ENCODE assay signal across 1 cellular context in the genomic region with DNA sequence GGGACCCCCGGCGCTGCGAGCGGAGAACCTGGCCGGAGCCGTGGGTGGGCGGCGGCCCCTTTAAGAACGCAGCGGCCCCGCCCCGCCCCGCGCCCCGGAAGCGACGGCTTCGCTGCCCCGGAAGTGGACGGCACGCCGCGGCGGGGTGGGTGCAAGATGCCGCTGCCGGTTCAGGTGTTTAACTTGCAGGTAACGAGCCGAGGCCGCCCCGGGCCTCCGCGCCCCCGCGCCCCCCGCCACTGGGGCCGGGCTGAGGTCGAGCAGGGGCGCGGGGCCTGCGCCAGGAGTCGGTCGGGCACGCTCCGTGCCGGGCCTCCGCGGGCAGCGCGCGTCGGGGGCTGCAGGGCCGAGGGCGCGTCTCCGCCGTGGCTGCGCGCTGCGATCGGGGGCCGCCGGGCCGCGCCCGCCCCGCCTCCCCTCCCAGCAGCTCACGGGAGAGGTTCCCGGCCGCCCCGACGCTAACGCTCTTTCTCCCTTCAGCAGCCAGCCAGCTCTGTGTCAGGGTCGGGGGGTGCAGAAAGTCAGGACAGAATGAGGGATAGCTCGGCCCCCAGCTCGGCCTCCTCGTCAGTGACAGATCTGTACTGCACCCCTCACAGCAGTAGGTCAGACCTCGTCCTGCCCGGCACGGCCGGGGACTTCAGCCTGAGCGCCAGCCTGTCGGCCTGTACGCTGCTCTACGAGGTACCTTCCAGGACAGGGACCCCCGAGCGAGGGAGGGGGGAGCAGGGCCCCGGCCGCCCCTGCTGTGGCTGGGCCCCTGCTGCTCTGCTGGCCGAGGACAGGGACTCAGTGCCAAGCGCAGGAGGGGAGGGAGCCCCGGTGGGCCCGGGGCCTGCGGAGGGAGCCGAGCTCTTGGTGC.
A peak's percentile ranks its signal among the peaks of the same experiment; 100 is the strongest.
TF ChIP-seq lines count a peak whose summit lies in the region.

TSS of gene GPS1 (plus strand) at position 123 of the 862 bp plus-strand sequence. CDS start at position 157, 34 bp downstream.
TSS of gene RFNG (minus strand) at position 36 of the 862 bp plus-strand sequence. CDS start 45 bp downstream, outside the sequence.

TF ChIP-seq in HEK293, 187 proteins besides CTCF, POLR2A, EP300 and RAD21 (continued from another document and continues in another):
- peak; percentile 55; the same call in 1 of the 2 replicates for TF ChIP-seq PBX3 (CRISPR knock-in tag; IDR thresholded peaks at IDR 0.05)
- no peak for TF ChIP-seq KLF7 (tag by site-specific recombination; IDR thresholded peaks at IDR 0.05; ENCODE audit: borderline replicate concordance)
- no peak for TF ChIP-seq ZBTB21 (tag by site-specific recombination; IDR thresholded peaks at IDR 0.05)
- no peak for TF ChIP-seq ZNF174 (tag by site-specific recombination; IDR thresholded peaks at IDR 0.05)
- peak; percentile 41; the same call in 1 of the 2 replicates for TF ChIP-seq ZBTB20 (tag by site-specific recombination; IDR thresholded peaks at IDR 0.05)
- TF ChIP-seq ZBTB17 (tag by site-specific recombination; IDR thresholded peaks at IDR 0.05), result 0 out of 2 replicates have a peak, but pooled peaks have one; percentile 14
- no peak for TF ChIP-seq ZNF529 (tag by site-specific recombination; IDR thresholded peaks at IDR 0.05; ENCODE audit: insufficient replicate concordance)
- no peak for TF ChIP-seq ZNF10 (tag by site-specific recombination; IDR thresholded peaks at IDR 0.05)
- no peak for TF ChIP-seq OSR2 (tag by site-specific recombination; IDR thresholded peaks at IDR 0.05)
- TF ChIP-seq, protein P1, sequence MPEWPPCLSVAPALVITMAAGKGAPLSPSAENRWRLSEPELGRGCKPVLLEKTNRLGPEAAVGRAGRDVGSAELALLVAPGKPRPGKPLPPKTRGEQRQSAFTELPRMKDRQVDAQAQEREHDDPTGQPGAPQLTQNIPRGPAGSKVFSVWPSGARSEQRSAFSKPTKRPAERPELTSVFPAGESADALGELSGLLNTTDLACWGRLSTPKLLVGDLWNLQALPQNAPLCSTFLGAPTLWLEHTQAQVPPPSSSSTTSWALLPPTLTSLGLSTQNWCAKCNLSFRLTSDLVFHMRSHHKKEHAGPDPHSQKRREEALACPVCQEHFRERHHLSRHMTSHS (tag by site-specific recombination; IDR thresholded peaks at IDR 0.05), result no peak
- TF ChIP-seq ZNF548 (tag by site-specific recombination; IDR thresholded peaks at IDR 0.05), result no peak
- TF ChIP-seq ZNF561 (tag by site-specific recombination; IDR thresholded peaks at IDR 0.05; ENCODE audit: borderline replicate concordance), result no peak
- TF ChIP-seq, protein P2, sequence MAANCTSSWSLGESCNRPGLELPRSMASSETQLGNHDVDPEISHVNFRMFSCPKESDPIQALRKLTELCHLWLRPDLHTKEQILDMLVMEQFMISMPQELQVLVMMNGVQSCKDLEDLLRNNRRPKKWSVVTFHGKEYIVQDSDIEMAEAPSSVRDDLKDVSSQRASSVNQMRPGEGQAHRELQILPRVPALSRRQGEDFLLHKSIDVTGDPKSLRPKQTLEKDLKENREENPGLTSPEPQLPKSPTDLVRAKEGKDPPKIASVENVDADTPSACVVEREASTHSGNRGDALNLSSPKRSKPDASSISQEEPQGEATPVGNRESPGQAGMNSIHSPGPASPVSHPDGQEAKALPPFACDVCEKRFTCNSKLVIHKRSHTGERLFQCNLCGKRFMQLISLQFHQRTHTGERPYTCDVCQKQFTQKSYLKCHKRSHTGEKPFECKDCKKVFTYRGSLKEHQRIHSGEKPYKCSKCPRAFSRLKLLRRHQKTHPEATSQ (tag by site-specific recombination; IDR thresholded peaks at IDR 0.05), result no peak
- no peak for TF ChIP-seq ZNF513 (tag by site-specific recombination; IDR thresholded peaks at IDR 0.05)
- no peak for TF ChIP-seq ZNF302 (tag by site-specific recombination; IDR thresholded peaks at IDR 0.05; ENCODE audit: low read depth)
- no peak for TF ChIP-seq ZBTB1 (tag by site-specific recombination; IDR thresholded peaks at IDR 0.05)
- TF ChIP-seq TCF7L2 (IDR thresholded peaks at IDR 0.05; ENCODE audit: borderline replicate concordance, low read depth, low read length), result no peak
- no peak for TF ChIP-seq ZNF175 (tag by site-specific recombination; IDR thresholded peaks at IDR 0.05)
- TF ChIP-seq ZNF239 (tag by site-specific recombination; IDR thresholded peaks at IDR 0.05), result no peak
- TF ChIP-seq ZNF2 (tag by site-specific recombination; IDR thresholded peaks at IDR 0.05), result no peak
- TF ChIP-seq GLI4 (tag by site-specific recombination; IDR thresholded peaks at IDR 0.05), result no peak
- no peak for TF ChIP-seq ZNF223 (tag by site-specific recombination; IDR thresholded peaks at IDR 0.05)
- peak; percentile 71; the same call in 1 of the 2 replicates for TF ChIP-seq PATZ1 (tag by site-specific recombination; IDR thresholded peaks at IDR 0.05)
- TF ChIP-seq MYNN (tag by site-specific recombination; IDR thresholded peaks at IDR 0.05; ENCODE audit: borderline replicate concordance), result no peak
- TF ChIP-seq ZNF660 (tag by site-specific recombination; IDR thresholded peaks at IDR 0.05), result no peak
- TF ChIP-seq ZNF514 (tag by site-specific recombination; IDR thresholded peaks at IDR 0.05), result no peak
- TF ChIP-seq ZNF518A (tag by site-specific recombination; conservative IDR thresholded peaks at IDR 0.05; ENCODE audit: low read depth), result peak; percentile 31; the same call in 1 of the 2 replicates
- no peak for TF ChIP-seq MEIS1 (CRISPR knock-in tag; IDR thresholded peaks at IDR 0.05; ENCODE audit: borderline replicate concordance)
- TF ChIP-seq BCL11B (tag by site-specific recombination; IDR thresholded peaks at IDR 0.05; ENCODE audit: low read depth), result no peak
- no peak for TF ChIP-seq ZNF704 (tag by site-specific recombination; IDR thresholded peaks at IDR 0.05)
- TF ChIP-seq KLF8 (tag by site-specific recombination; IDR thresholded peaks at IDR 0.05), result peak; percentile 20; the same call in 1 of the 2 replicates
- TF ChIP-seq, protein P3, sequence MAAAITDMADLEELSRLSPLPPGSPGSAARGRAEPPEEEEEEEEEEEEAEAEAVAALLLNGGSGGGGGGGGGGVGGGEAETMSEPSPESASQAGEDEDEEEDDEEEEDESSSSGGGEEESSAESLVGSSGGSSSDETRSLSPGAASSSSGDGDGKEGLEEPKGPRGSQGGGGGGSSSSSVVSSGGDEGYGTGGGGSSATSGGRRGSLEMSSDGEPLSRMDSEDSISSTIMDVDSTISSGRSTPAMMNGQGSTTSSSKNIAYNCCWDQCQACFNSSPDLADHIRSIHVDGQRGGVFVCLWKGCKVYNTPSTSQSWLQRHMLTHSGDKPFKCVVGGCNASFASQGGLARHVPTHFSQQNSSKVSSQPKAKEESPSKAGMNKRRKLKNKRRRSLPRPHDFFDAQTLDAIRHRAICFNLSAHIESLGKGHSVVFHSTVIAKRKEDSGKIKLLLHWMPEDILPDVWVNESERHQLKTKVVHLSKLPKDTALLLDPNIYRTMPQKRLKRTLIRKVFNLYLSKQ (tag by site-specific recombination; IDR thresholded peaks at IDR 0.05; ENCODE audit: borderline replicate concordance), result no peak
- TF ChIP-seq, protein P4, sequence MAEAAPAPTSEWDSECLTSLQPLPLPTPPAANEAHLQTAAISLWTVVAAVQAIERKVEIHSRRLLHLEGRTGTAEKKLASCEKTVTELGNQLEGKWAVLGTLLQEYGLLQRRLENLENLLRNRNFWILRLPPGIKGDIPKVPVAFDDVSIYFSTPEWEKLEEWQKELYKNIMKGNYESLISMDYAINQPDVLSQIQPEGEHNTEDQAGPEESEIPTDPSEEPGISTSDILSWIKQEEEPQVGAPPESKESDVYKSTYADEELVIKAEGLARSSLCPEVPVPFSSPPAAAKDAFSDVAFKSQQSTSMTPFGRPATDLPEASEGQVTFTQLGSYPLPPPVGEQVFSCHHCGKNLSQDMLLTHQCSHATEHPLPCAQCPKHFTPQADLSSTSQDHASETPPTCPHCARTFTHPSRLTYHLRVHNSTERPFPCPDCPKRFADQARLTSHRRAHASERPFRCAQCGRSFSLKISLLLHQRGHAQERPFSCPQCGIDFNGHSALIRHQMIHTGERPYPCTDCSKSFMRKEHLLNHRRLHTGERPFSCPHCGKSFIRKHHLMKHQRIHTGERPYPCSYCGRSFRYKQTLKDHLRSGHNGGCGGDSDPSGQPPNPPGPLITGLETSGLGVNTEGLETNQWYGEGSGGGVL (tag by site-specific recombination; IDR thresholded peaks at IDR 0.05), result no peak
